ENCODE assay signal across 18 cellular contexts in genomic region chr10:77784856-77785255, GRCh38.
DNase-seq lines count a peak whose midpoint lies in the region; TF ChIP-seq lines count a peak whose summit lies in the region.
"Had no signal": no experiment of that assay in that cellular context is flagged by ENCODE, and none has a peak within 500 bp of the region (broad histone marks: within the 10 kb centered on the region; RNA-seq: fewer than 3 reads in every experiment).

No MANE protein-coding gene starts in this region.

- in situ Hi-C loops in astrocyte of the spinal cord (cut with HindIII; ENCODE audit: low sequenced_read_pairs), result no loop called here

- no peak overlapping the region for H3K27ac ChIP-seq in tibial nerve
- H3K27ac ChIP-seq in dorsolateral prefrontal cortex, result no peak overlapping the region
- H3K27ac ChIP-seq: gastrocnemius medialis, neutrophil, thyroid gland had no signal

- H3K9me3 ChIP-seq in tibial nerve, result peaks cover 0 to 8% (median 0%) of the 10 kb centered on the region in 4 donors
- H3K9me3 ChIP-seq: gastrocnemius medialis, neutrophil, SK-N-SH, thyroid gland had no signal

- H3K4me3 ChIP-seq in astrocyte of the spinal cord (ENCODE audit: low read depth, low read length) (no peak overlapping the region), tibial nerve (no peak overlapping the region), dorsolateral prefrontal cortex (no peak overlapping the region)
- H3K4me3 ChIP-seq: gastrocnemius medialis, thyroid gland had no signal

- peaks cover 0 to 86% (median 0%) of the 10 kb centered on the region in 3 donors for H3K36me3 ChIP-seq in tibial nerve
- H3K36me3 ChIP-seq: neutrophil had no signal

- no peaks in the 10 kb centered on the region for H3K27me3 ChIP-seq in tibial nerve
- H3K27me3 ChIP-seq in dorsolateral prefrontal cortex, result no peaks in the 10 kb centered on the region
- H3K27me3 ChIP-seq: gastrocnemius medialis, neutrophil, thyroid gland had no signal

- no peak for TF ChIP-seq CTCF in astrocyte of the spinal cord (IDR thresholded peaks at IDR 0.05; ENCODE audit: low read depth, low read length)
- no peak for TF ChIP-seq CTCF in tibial nerve (IDR thresholded peaks at IDR 0.05)
- no peak for TF ChIP-seq CTCF in dorsolateral prefrontal cortex (IDR thresholded peaks at IDR 0.05 in 54 of 56, conservative IDR thresholded peaks at IDR 0.05 in 2 of 56; ENCODE audit: low read depth in 1 of 56, partially characterized antibody in 56 of 56)

- intact Hi-C loops in dorsolateral prefrontal cortex (cut with DNase I), result no loop called here

- H3K4me1 ChIP-seq in tibial nerve, result no peaks in the 10 kb centered on the region
- H3K4me1 ChIP-seq: thyroid gland had no signal

- 81 to 87% methylated on average over 4 of the region's 4 CpGs for WGBS in tibial nerve, 2 donors

- no peak for TF ChIP-seq POLR2A in tibial nerve (IDR thresholded peaks at IDR 0.05)

- no peak for TF ChIP-seq EP300 in tibial nerve (IDR thresholded peaks at IDR 0.05)

- DNase-seq in HS-27A (ENCODE audit: low read depth), result peak; percentile 38
- DNase-seq in astrocyte of the spinal cord (ENCODE audit: low read depth, low spot score), result peak; percentile 87
- DNase-seq in glomerular visceral epithelial cell (ENCODE audit: extremely low spot score), result peak; percentile 56
- peak; percentile 13 for DNase-seq in smooth muscle cell of the brain vasculature (ENCODE audit: low read depth, low spot score)
- DNase-seq in 8988T, result no peak
- no peak for DNase-seq in NCI-H446 treated with DMSO at 0.1 percent for 48 hours (lab: John Stamatoyannopoulos, UW)
- no peak for DNase-seq in tibial nerve (ENCODE audit: low spot score in 2 of 2)
- no peak for DNase-seq in dorsolateral prefrontal cortex
- DNase-seq: activated CD8-positive, alpha-beta T cell treated with anti-CD3 and anti-CD28 coated beads for 36 hours; CD8-positive, alpha-beta memory T cell; gastrocnemius medialis; GOT3; midbrain; MV-4-11; NCI-H2029 treated with DMSO at 0.1 percent for 48 hours; SK-N-SH; thyroid gland had no signal

Comparison
In these comparisons a context has a peak if more than half of its experiments do, and no peak if none do; other contexts are left out.
1. DNase-seq: peak in HS-27A (single experiment), astrocyte of the spinal cord (single experiment), glomerular visceral epithelial cell (single experiment) and smooth muscle cell of the brain vasculature (single experiment); none in 8988T (single experiment), NCI-H446 treated with DMSO at 0.1 percent for 48 hours (single experiment), tibial nerve (0 of 2) and dorsolateral prefrontal cortex (0 of 10).